Comparison of ENCODE assay signal across 11 cellular contexts in the genomic region with DNA sequence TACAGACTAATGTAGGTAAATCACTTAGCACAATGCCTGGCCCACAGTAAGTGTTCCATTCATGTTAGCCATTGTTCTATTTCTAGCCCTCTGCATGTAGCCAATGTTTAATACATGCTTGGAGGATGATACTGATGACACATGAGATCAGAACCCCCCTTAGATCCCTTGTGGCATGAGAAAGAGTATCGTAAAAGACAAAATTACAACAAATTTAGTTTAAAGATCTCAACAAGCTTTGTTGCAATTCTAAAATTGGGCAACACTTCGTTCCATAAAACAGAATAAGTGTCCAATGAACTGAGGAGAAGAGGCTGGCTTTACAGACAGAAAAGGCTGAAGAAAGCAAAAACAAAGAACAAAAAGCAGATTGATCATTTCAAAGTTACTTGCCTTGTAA.
DNase-seq lines count a peak whose midpoint lies in the region; TF ChIP-seq lines count a peak whose summit lies in the region.
"Had no signal": no experiment of that assay in that cellular context is flagged by ENCODE, and none has a peak within 500 bp of the region (broad histone marks: within the 10 kb centered on the region; RNA-seq: fewer than 3 reads in every experiment).

No MANE protein-coding gene starts in this region.

- DNase-seq in SIG-M5 treated with dmso at 0.1 percent for 504 hours (lab: John Stamatoyannopoulos, UW; ENCODE audit: unreplicated experiment) (peak; percentile 75), SIG-M5 (lab: John Stamatoyannopoulos, UW) (no peak), fibroblast of mammary gland (ENCODE audit: low read depth) (peak; percentile 87), stromal cell of bone marrow (ENCODE audit: low read depth) (peak; percentile 66), NCI-H1105 (lab: John Stamatoyannopoulos, UW) (no peak), adrenal gland (no peak)
- no peak for DNase-seq in activated CD4-positive, alpha-beta T cell treated with anti-CD3 and anti-CD28 coated beads for 48 hours
- DNase-seq: NCI-H187, RPMI8226 had no signal

- H3F3A ChIP-seq in Loucy (ENCODE audit: low read depth): no peaks in the 10 kb centered on the region

- peaks cover 9% of the 10 kb centered on the region for H3K4me1 ChIP-seq in Loucy (ENCODE audit: insufficient read depth, low read length, poor library complexity, severe bottlenecking)
- peaks cover 0 to 17% of the 10 kb centered on the region in 2 donors for H3K4me1 ChIP-seq in adrenal gland (replicated peaks in 1 of 2)

- H3K79me2 ChIP-seq in Loucy (ENCODE audit: insufficient read depth, low read length): no peaks in the 10 kb centered on the region

- no peak overlapping the region for H3K4me3 ChIP-seq in Loucy (ENCODE audit: low read length, poor library complexity, severe bottlenecking)
- no peak overlapping the region for H3K4me3 ChIP-seq in fibroblast of mammary gland (ENCODE audit: control insufficient read depth, low read depth, low read length)
- H3K4me3 ChIP-seq in adrenal gland: no peak overlapping the region

- no peaks in the 10 kb centered on the region for H4K20me1 ChIP-seq in Loucy (ENCODE audit: insufficient read depth, low read length, poor library complexity, severe bottlenecking)

- H3K9me3 ChIP-seq in Loucy (ENCODE audit: insufficient read depth, low read depth, low read length) (no peaks in the 10 kb centered on the region), adrenal gland (replicated peaks in 1 of 3) (no peaks in the 10 kb centered on the region)

- H3K27ac ChIP-seq in adrenal gland: no peak overlapping the region
- H3K27ac ChIP-seq: 22Rv1 had no signal

- intact Hi-C loops in adrenal gland (cut with DNase I): no loop called here

- H2AFZ ChIP-seq in Loucy (ENCODE audit: low read length): peak overlapping the region; percentile 78; the same call in 1 of the 2 replicates

- WGBS in adrenal gland, 4 donors: 56 to 71% (median 62%) methylated on average over 2 of the region's 2 CpGs

- H3K4me2 ChIP-seq in Loucy (ENCODE audit: low read depth, low read length, poor library complexity, severe bottlenecking): peak overlapping the region; percentile 8

- no peaks in the 10 kb centered on the region for H3K27me3 ChIP-seq in Loucy (ENCODE audit: insufficient read depth, low read length, poor library complexity, severe bottlenecking)
- H3K27me3 ChIP-seq in adrenal gland: no peaks in the 10 kb centered on the region

- TF ChIP-seq CTCF in Loucy (conservative IDR thresholded peaks at IDR 0.05; ENCODE audit: low read length) (no peak), fibroblast of mammary gland (conservative IDR thresholded peaks at IDR 0.05; ENCODE audit: control insufficient read depth, insufficient read depth, low read depth, low read length) (no peak), adrenal gland (IDR thresholded peaks at IDR 0.05) (no peak)

- no peaks in the 10 kb centered on the region for H3K36me3 ChIP-seq in Loucy (ENCODE audit: insufficient read depth, low read length)
- H3K36me3 ChIP-seq in adrenal gland (replicated peaks in 1 of 2): no peaks in the 10 kb centered on the region

- no peak for TF ChIP-seq POLR2A in adrenal gland (IDR thresholded peaks at IDR 0.05)

- H3K9me2 ChIP-seq in Loucy (replicated peaks; ENCODE audit: low read depth, low read length): no peaks in the 10 kb centered on the region

- H3K9ac ChIP-seq in Loucy (ENCODE audit: low read depth, low read length, poor library complexity, severe bottlenecking): no peak overlapping the region

Comparison
In these comparisons a context has a peak if more than half of its experiments do, and no peak if none do; other contexts are left out.
1. DNase-seq: peak in SIG-M5 treated with dmso at 0.1 percent for 504 hours (single experiment), fibroblast of mammary gland (single experiment) and stromal cell of bone marrow (single experiment); none in SIG-M5 (single experiment), activated CD4-positive, alpha-beta T cell treated with anti-CD3 and anti-CD28 coated beads for 48 hours (single experiment), NCI-H1105 (single experiment) and adrenal gland (0 of 7).